22 cellular contexts compared by ENCODE assay signal in genomic region chr1:155092641-155093040, GRCh38. TPM values are rescaled to one million over a fixed set of nuclear protein-coding genes. Genes with fewer than 3 reads are reported as not detected.
DNase-seq lines count a peak whose midpoint lies in the region; ATAC-seq and TF ChIP-seq lines count a peak whose summit lies in the region.
"Had no signal": no experiment of that assay in that cellular context is flagged by ENCODE, and none has a peak within 500 bp of the region (broad histone marks: within the 10 kb centered on the region; RNA-seq: fewer than 3 reads in every experiment).

No MANE protein-coding gene starts in this region.

- no peak overlapping the region for H2BK120ac ChIP-seq in IMR-90 (ENCODE audit: low read depth, low read length)

- H2AK5ac ChIP-seq in IMR-90 (ENCODE audit: low read depth, low read length) = no peak overlapping the region

- H3K56ac ChIP-seq in IMR-90 (ENCODE audit: extremely low read depth, insufficient read depth, low read length) = no peak overlapping the region

- H3K14ac ChIP-seq in IMR-90 (replicated peaks; ENCODE audit: low read depth, low read length) = no peak overlapping the region

- CTCF ChIA-PET in IMR-90 (lab: Yijun Ruan, JAX) = no interaction called here

- peaks cover 3% of the 10 kb centered on the region; the same call in 1 of the 2 replicates for H3K9me1 ChIP-seq in IMR-90 (ENCODE audit: insufficient read depth, low read length)

- H2BK20ac ChIP-seq in IMR-90 (ENCODE audit: low read depth, low read length) = no peak overlapping the region

- H3K9me3 ChIP-seq in BLaER1 (no peaks in the 10 kb centered on the region), IMR-90 (ENCODE audit: control insufficient read depth, insufficient read depth, low read length) (peaks cover 1% of the 10 kb centered on the region), spleen (no peaks in the 10 kb centered on the region)
- H3K9me3 ChIP-seq: HAP-1, SK-N-SH had no signal

- no peak overlapping the region for H4K5ac ChIP-seq in IMR-90 (ENCODE audit: low read depth, low read length)

- POLR2A ChIA-PET in IMR-90 (lab: Charles Lee; ENCODE audit: unreplicated experiment) = no interaction called here

- H3K4me3 ChIP-seq in BLaER1 (no peak overlapping the region), IMR-90 (ENCODE audit: insufficient read depth, low read depth, low read length) (no peak overlapping the region), spleen (no peak overlapping the region)
- H3K4me3 ChIP-seq: GM23338, HAP-1, K562 had no signal

- H2AK9ac ChIP-seq in IMR-90 (replicated peaks; ENCODE audit: low read depth, low read length, poor library complexity) = peak overlapping the region; percentile 26

- H4K20me1 ChIP-seq in BLaER1 = no peaks in the 10 kb centered on the region
- H4K20me1 ChIP-seq in IMR-90 (ENCODE audit: insufficient read depth, low read length) = no peaks in the 10 kb centered on the region

- H3K79me1 ChIP-seq in IMR-90 (ENCODE audit: low read depth in 1 of 2, low read length in 2 of 2) = no peaks in the 10 kb centered on the region

- no peak for DNase-seq in IMR-90
- peak; percentile 54 for DNase-seq in spleen
- DNase-seq in NCI-H774 (lab: John Stamatoyannopoulos, UW) = no peak
- no peak for DNase-seq in epidermal melanocyte (ENCODE audit: insufficient read length, low spot score)
- DNase-seq: CD4-positive, alpha-beta T cell; DMS53; Kasumi-1; NCI-H1105; NCI-H1436 treated with DMSO at 0.1 percent for 48 hours; NCI-H187 treated with DMSO at 0.1 percent for 48 hours; NCI-H2171 treated with DMSO at 0.1 percent for 48 hours; NCI-H345; NCI-H510A treated with DMSO at 0.1 percent for 48 hours; NCI-H748 treated with DMSO at 0.1 percent for 48 hours; SK-N-SH had no signal

- BruUV-seq in IMR-90 (replicated peaks; lab: Mats Ljungman, UMichigan) = no TSS peak

- H3K23ac ChIP-seq in IMR-90 (ENCODE audit: low read depth, low read length) = no peak overlapping the region

- H3K4me2 ChIP-seq in BLaER1 (peak overlapping the region; percentile 78), IMR-90 (ENCODE audit: low read depth, low read length) (no peak overlapping the region)
- H3K4me2 ChIP-seq: GM23338, SK-N-SH had no signal

- no peaks in the 10 kb centered on the region for H3K36me3 ChIP-seq in BLaER1
- no peaks in the 10 kb centered on the region for H3K36me3 ChIP-seq in IMR-90 (ENCODE audit: control insufficient read depth, insufficient read depth, low read length)
- H3K36me3 ChIP-seq in spleen = no peaks in the 10 kb centered on the region
- H3K36me3 ChIP-seq: HAP-1 had no signal

- H4K91ac ChIP-seq in IMR-90 (ENCODE audit: insufficient read depth, low read depth, low read length) = no peak overlapping the region

- H3K27me3 ChIP-seq in BLaER1 (no peaks in the 10 kb centered on the region), IMR-90 (ENCODE audit: control insufficient read depth, insufficient read depth, low read length) (peaks cover 20% of the 10 kb centered on the region), layer of hippocampus (ENCODE audit: control insufficient read depth, insufficient read depth, low read length) (no peaks in the 10 kb centered on the region), spleen (replicated peaks in 1 of 7) (peaks cover 0 to 30% (median 0%) of the 10 kb centered on the region in 7 donors)

- TF ChIP-seq CTCF in IMR-90 (conservative IDR thresholded peaks at IDR 0.05; ENCODE audit: low read depth, low read length) = no peak
- TF ChIP-seq CTCF in spleen (IDR thresholded peaks at IDR 0.05 in 8 of 11, conservative IDR thresholded peaks at IDR 0.05 in 3 of 11) = peak in 1 of 11 experiments; percentile 10

- H4K8ac ChIP-seq in IMR-90 (ENCODE audit: low read depth in 2 of 2, low read length in 2 of 2) = no peak overlapping the region

- no peak overlapping the region for H2BK5ac ChIP-seq in IMR-90 (ENCODE audit: low read depth, low read length, poor library complexity, severe bottlenecking)

- H3K27ac ChIP-seq in BLaER1 (no peak overlapping the region), IMR-90 (ENCODE audit: insufficient read depth, low read length) (no peak overlapping the region), layer of hippocampus (ENCODE audit: low read depth, low read length) (peak overlapping the region; percentile 18), spleen (no peak overlapping the region)
- H3K27ac ChIP-seq: HL-60 had no signal

- WGBS in IMR-90 (ENCODE audit: extremely low coverage in 2 of 2, insufficient read length in 1 of 2), 2 experiments = 90% methylated on average over 6 of the region's 12 CpGs; no CpG with 5 or more reads in 1 of the 2 experiments
- 88 to 93% (median 89%) methylated on average over 11 to 12 of the region's 12 CpGs for WGBS in spleen, 5 donors

- H3K4ac ChIP-seq in IMR-90 (ENCODE audit: low read depth, low read length) = no peak overlapping the region

- intact Hi-C loops in IMR-90 (cut with micrococcal nuclease) (loop anchor here (5.0 kb wide), 1 partner anchor 35 kb away; the partner anchor contains the start of gene EFNA1), spleen (cut with DNase I; ENCODE audit: low total_unique reads) (no loop called here)

- H3K18ac ChIP-seq in IMR-90 (ENCODE audit: low read depth, low read length) = no peak overlapping the region

- ATAC-seq in IMR-90 (ENCODE audit: low read depth) (no peak), GM18505 (IDR thresholded peaks at IDR 0.05; ENCODE audit: unreplicated experiment) (no peak)
- ATAC-seq: GM23338 had no signal

- dilution Hi-C loops in IMR-90 (cut with HindIII; ENCODE audit: low sequenced_read_pairs, unreplicated experiment) = no loop called here

- no peak for TF ChIP-seq POLR2A in IMR-90 (IDR thresholded peaks at IDR 0.05; ENCODE audit: low read depth, low read length)
- no peak for TF ChIP-seq POLR2A in spleen (IDR thresholded peaks at IDR 0.05)
- TF ChIP-seq POLR2A in GM18505 (IDR thresholded peaks at IDR 0.05; ENCODE audit: borderline replicate concordance, extremely low read depth, insufficient read depth, insufficient read length) = no peak

- H3K9ac ChIP-seq in BLaER1 (no peak overlapping the region), IMR-90 (ENCODE audit: low read depth, low read length) (no peak overlapping the region)
- H3K9ac ChIP-seq: SK-N-SH had no signal

- H2AFZ ChIP-seq in IMR-90 (replicated peaks; ENCODE audit: low read length, poor library complexity) = peak overlapping the region; percentile 14
- H2AFZ ChIP-seq: GM23338 had no signal

- no peak for TF ChIP-seq RAD21 in IMR-90 (IDR thresholded peaks at IDR 0.05; ENCODE audit: low read length)

- H2BK15ac ChIP-seq in IMR-90 (ENCODE audit: low read depth, low read length) = no peak overlapping the region

- H3K4me1 ChIP-seq in BLaER1 = peaks cover 49% of the 10 kb centered on the region
- H3K4me1 ChIP-seq in IMR-90 (ENCODE audit: control insufficient read depth, insufficient read depth, low read length) = peaks cover 4% of the 10 kb centered on the region; the same call in 1 of the 2 replicates
- peaks cover 0 to 22% (median 11%) of the 10 kb centered on the region in 6 donors for H3K4me1 ChIP-seq in spleen
- H3K4me1 ChIP-seq: HAP-1 had no signal

- in situ Hi-C loops in IMR-90 (cut with MboI; ENCODE audit: low sequenced_read_pairs) = loop anchor here (5.0 kb wide), 1 partner anchor 75 kb away; no protein-coding TSS in a partner anchor

TF ChIP-seq in IMR-90, 13 proteins besides CTCF, POLR2A, EP300 and RAD21 (continues in another document):
- no peak for TF ChIP-seq ELK1 (IDR thresholded peaks at IDR 0.05; ENCODE audit: borderline replicate concordance, low read depth, low read length)
- no peak for TF ChIP-seq MAZ (IDR thresholded peaks at IDR 0.05; ENCODE audit: borderline replicate concordance, low read depth, low read length)
- no peak for TF ChIP-seq BHLHE40 (IDR thresholded peaks at IDR 0.05; ENCODE audit: low read depth, low read length)
- no peak for TF ChIP-seq SMC3 (IDR thresholded peaks at IDR 0.05; ENCODE audit: low read depth, low read length)

RNA-seq across cellular contexts. Expression of gene EFNA3, which starts 14.0 kb away (rescaled TPM):
- total RNA-seq in IMR-90 (2012; rRNA removed) (0.56 and 0.72 TPM in 2 replicates), spleen (1 to 10 TPM in 6 of 7 donors, not detected in 1; 1.6 to 4.3 (median 2.4) TPM)
- polyA plus RNA-seq in IMR-90 (2012; rRNA removed) (1.6 TPM in 2 replicates), spleen (1 to 10 TPM; 1.4 to 2.0 (median 1.7) TPM)
- polyA plus RNA-seq in IMR-90 (2012; cell fraction: cytosol; rRNA removed) = 0.75 and 1.8 TPM in 2 replicates
- 1.4 and 1.5 TPM in 2 replicates for polyA plus RNA-seq in IMR-90 (2012; cell fraction: nucleus; rRNA removed; ENCODE audit: low replicate concordance)

RNA-seq across cellular contexts. Expression of gene EFNA4, which starts 29.1 kb away (rescaled TPM):
- total RNA-seq in IMR-90 (2012; rRNA removed) = 3.3 and 3.8 TPM in 2 replicates
- 11.8 and 16.3 TPM in 2 replicates for polyA plus RNA-seq in IMR-90 (2012; rRNA removed)
- polyA plus RNA-seq in IMR-90 (2012; cell fraction: cytosol; rRNA removed) = 11.9 and 15.9 TPM in 2 replicates
- 7.3 and 9.8 TPM in 2 replicates for polyA plus RNA-seq in IMR-90 (2012; cell fraction: nucleus; rRNA removed; ENCODE audit: low replicate concordance)
- total RNA-seq in spleen = 1 to 10 TPM; 4.6 to 7.7 (median 6.0) TPM
- 1 to 10 TPM; 7.3 to 9.5 (median 8.7) TPM for polyA plus RNA-seq in spleen

RNA-seq across cellular contexts. Expression of gene EFNA1, which starts 35.0 kb away (rescaled TPM):
- 0.28 and 0.90 TPM in 2 replicates for total RNA-seq in IMR-90 (2012; rRNA removed)
- polyA plus RNA-seq in IMR-90 (2012; rRNA removed) = 1.4 and 1.6 TPM in 2 replicates
- 0.63 and 1.4 TPM in 2 replicates for polyA plus RNA-seq in IMR-90 (2012; cell fraction: cytosol; rRNA removed)
- polyA plus RNA-seq in IMR-90 (2012; cell fraction: nucleus; rRNA removed; ENCODE audit: low replicate concordance) = 2.6 and 4.4 TPM in 2 replicates
- total RNA-seq in spleen = 10 to 100 TPM in 5 of 7 donors, 1 to 10 TPM in 2; 8.0 to 19.4 (median 10.3) TPM
- polyA plus RNA-seq in spleen = 1 to 10 TPM; 3.7 to 8.0 (median 7.8) TPM

RNA-seq across cellular contexts. Expression of gene ADAM15, which starts 41.5 kb away (rescaled TPM):
- total RNA-seq in IMR-90 (2012; rRNA removed) = 25.6 and 29.7 TPM in 2 replicates
- polyA plus RNA-seq in IMR-90 (2012; rRNA removed) = 52.4 and 65.6 TPM in 2 replicates
- 37.6 and 68.1 TPM in 2 replicates for polyA plus RNA-seq in IMR-90 (2012; cell fraction: cytosol; rRNA removed)
- polyA plus RNA-seq in IMR-90 (2012; cell fraction: nucleus; rRNA removed; ENCODE audit: low replicate concordance) = 71.0 and 198 TPM in 2 replicates
- 100 to 1,000 TPM in 2 of 7 donors, 10 to 100 TPM in 5; 70.8 to 205 (median 84.6) TPM for total RNA-seq in spleen
- polyA plus RNA-seq in spleen = 100 to 1,000 TPM in 2 of 3 donors, 10 to 100 TPM in 1; 76.4 to 313 (median 286) TPM

RNA-seq across cellular contexts. Expression of gene SLC50A1, which starts 43.0 kb away (rescaled TPM):
- total RNA-seq in IMR-90 (2012; rRNA removed) = 20.6 and 21.1 TPM in 2 replicates
- 19.5 and 20.8 TPM in 2 replicates for polyA plus RNA-seq in IMR-90 (2012; rRNA removed)
- 17.7 and 26.1 TPM in 2 replicates for polyA plus RNA-seq in IMR-90 (2012; cell fraction: cytosol; rRNA removed)
- polyA plus RNA-seq in IMR-90 (2012; cell fraction: nucleus; rRNA removed; ENCODE audit: low replicate concordance) = 12.1 and 13.2 TPM in 2 replicates
- 10 to 100 TPM; 28.4 to 41.4 (median 38.2) TPM for total RNA-seq in spleen
- 10 to 100 TPM; 60.1 to 73.8 (median 72.5) TPM for polyA plus RNA-seq in spleen
